ENCODE assay signal across 1 cellular context in genomic region chr15:89206908-89207331, GRCh38.
TF ChIP-seq lines count a peak whose summit lies in the region.

No MANE protein-coding gene starts in this region.

TF ChIP-seq in GM23338, 12 proteins besides CTCF, POLR2A, EP300 and RAD21 (continued from another document):
- TF ChIP-seq ZNF462 (CRISPR knock-in tag; IDR thresholded peaks at IDR 0.05) (no peak), EZH2 (IDR thresholded peaks at IDR 0.05; ENCODE audit: low read depth, unreplicated experiment) (no peak), POLR2AphosphoS5 (IDR thresholded peaks at IDR 0.05; ENCODE audit: low read depth) (no peak), ZNF114 (CRISPR knock-in tag; IDR thresholded peaks at IDR 0.05) (no peak), CREB1 (CRISPR knock-in tag; IDR thresholded peaks at IDR 0.05; ENCODE audit: low read depth) (no peak)
- TF ChIP-seq, protein P1, sequence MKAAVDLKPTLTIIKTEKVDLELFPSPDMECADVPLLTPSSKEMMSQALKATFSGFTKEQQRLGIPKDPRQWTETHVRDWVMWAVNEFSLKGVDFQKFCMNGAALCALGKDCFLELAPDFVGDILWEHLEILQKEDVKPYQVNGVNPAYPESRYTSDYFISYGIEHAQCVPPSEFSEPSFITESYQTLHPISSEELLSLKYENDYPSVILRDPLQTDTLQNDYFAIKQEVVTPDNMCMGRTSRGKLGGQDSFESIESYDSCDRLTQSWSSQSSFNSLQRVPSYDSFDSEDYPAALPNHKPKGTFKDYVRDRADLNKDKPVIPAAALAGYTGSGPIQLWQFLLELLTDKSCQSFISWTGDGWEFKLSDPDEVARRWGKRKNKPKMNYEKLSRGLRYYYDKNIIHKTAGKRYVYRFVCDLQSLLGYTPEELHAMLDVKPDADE (IDR thresholded peaks at IDR 0.05) = no peak
